8 cellular contexts compared by ENCODE assay signal in the genomic region with DNA sequence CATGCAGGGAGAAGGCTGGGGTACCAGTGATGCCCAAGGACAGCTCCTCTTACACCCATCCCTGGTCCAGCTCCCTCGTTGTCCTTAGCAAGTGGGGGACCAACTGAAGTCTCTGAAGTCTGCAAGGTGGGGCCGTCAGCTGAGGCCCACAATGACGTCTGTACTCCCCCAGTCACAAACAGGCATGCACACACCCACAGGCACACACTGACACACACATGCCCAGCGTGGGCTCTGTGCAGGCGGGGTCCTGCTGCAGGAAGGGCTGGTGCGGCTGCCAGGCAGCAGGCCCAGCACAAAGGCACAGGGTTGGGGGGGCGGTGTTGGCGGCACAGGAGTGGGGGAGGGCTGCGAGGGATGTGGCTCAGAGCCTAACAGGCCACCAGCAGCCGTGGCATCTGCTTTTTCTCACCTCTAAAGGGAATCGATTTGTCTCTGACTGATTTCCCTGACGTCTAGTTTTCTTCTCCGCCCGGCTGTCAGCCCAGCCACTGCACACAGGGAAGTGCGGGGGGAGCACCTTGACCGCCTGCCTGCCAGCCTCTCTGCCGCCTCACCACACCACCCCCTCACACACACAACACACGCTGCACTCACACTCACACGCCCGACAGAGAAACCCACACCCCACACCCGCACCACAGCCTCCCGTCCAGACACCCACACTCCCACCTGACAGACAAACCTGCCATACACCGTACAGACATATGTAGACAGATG. TPM values are rescaled to one million over a fixed set of nuclear protein-coding genes. Genes with fewer than 3 reads are reported as not detected.
DNase-seq lines count a peak whose midpoint lies in the region; ATAC-seq and TF ChIP-seq lines count a peak whose summit lies in the region.

No MANE protein-coding gene starts in this region.

- H3K4me3 Mint-ChIP-seq in WTC11 (no peak overlapping the region), endodermal cell (no peak overlapping the region), progenitor cell of endocrine pancreas (ENCODE audit: low read depth) (no peak overlapping the region)

- H3K36me3 ChIP-seq in H7 (replicated peaks; ENCODE audit: control insufficient read depth, insufficient read depth, low read length) (no peaks in the 10 kb centered on the region), endodermal cell (ENCODE audit: control insufficient read depth, insufficient read depth, low read length) (no peaks in the 10 kb centered on the region), PC-3 (ENCODE audit: low read depth, low read length) (no peaks in the 10 kb centered on the region)

- peak; percentile 73 for DNase-seq in H7
- no peak for DNase-seq in WTC11 (ENCODE audit: low spot score)
- DNase-seq in endodermal cell: peak; percentile 42
- DNase-seq in progenitor cell of endocrine pancreas (ENCODE audit: low spot score, unreplicated experiment): no peak
- no peak for DNase-seq in SW 1271 (lab: John Stamatoyannopoulos, UW)
- DNase-seq in PC-3: no peak
- DNase-seq in cerebellar cortex (ENCODE audit: low spot score): no peak

- no peaks in the 10 kb centered on the region for H3K9me2 ChIP-seq in PC-3 (replicated peaks; ENCODE audit: low read length)

- no TSS peak for BruUV-seq in PC-3 (replicated peaks; lab: Mats Ljungman, UMichigan)

- no peaks in the 10 kb centered on the region; the same call in none of the 2 replicates for H3K27me3 Mint-ChIP-seq in WTC11 (ENCODE audit: low read depth)
- peaks cover 4% of the 10 kb centered on the region for H3K27me3 Mint-ChIP-seq in endodermal cell (ENCODE audit: insufficient read depth)
- peaks cover 8% of the 10 kb centered on the region for H3K27me3 Mint-ChIP-seq in progenitor cell of endocrine pancreas

- H3K9me3 ChIP-seq in endodermal cell (ENCODE audit: control insufficient read depth, low read length) (no peaks in the 10 kb centered on the region), PC-3 (ENCODE audit: low read length) (no peaks in the 10 kb centered on the region)

- ATAC-seq in WTC11 (peak; percentile 14; the same call in 1 of the 2 replicates), GM19324 (IDR thresholded peaks at IDR 0.05; ENCODE audit: low FRiP score, unreplicated experiment) (no peak), PC-3 (no peak)

- intact Hi-C loops in PC-3 (cut with micrococcal nuclease): no loop called here

- H3K79me2 ChIP-seq in PC-3 (ENCODE audit: low read length): no peaks in the 10 kb centered on the region

- H3K4me2 ChIP-seq in PC-3 (ENCODE audit: low read length): no peak overlapping the region

- WGBS in endodermal cell (ENCODE audit: insufficient coverage in 1 of 2, insufficient read length in 1 of 2), 2 experiments: 66 to 79% methylated on average over 6 to 23 of the region's 23 CpGs

- no peaks in the 10 kb centered on the region for H3K9me3 Mint-ChIP-seq in WTC11
- H3K9me3 Mint-ChIP-seq in endodermal cell: no peaks in the 10 kb centered on the region
- no peaks in the 10 kb centered on the region for H3K9me3 Mint-ChIP-seq in progenitor cell of endocrine pancreas (ENCODE audit: low read depth)

- H3K27ac ChIP-seq in endodermal cell (ENCODE audit: low read depth, low read length) (peak overlapping the region; percentile 55), PC-3 (ENCODE audit: low read length) (no peak overlapping the region)

- H2AFZ ChIP-seq in PC-3 (ENCODE audit: low read length): no peak overlapping the region

- H3K27ac Mint-ChIP-seq in WTC11 (peak overlapping the region; percentile 6; the same call in 1 of the 2 replicates), endodermal cell (no peak overlapping the region), progenitor cell of endocrine pancreas (peak overlapping the region; percentile 15)

- no peaks in the 10 kb centered on the region; the same call in 1 of the 2 replicates for H3K27me3 ChIP-seq in H7 (ENCODE audit: control insufficient read depth, insufficient read depth, low read length)
- no peaks in the 10 kb centered on the region for H3K27me3 ChIP-seq in endodermal cell (ENCODE audit: control insufficient read depth, insufficient read depth, low read length, poor library complexity, severe bottlenecking)
- H3K27me3 ChIP-seq in PC-3 (ENCODE audit: low read length): peaks cover 8% of the 10 kb centered on the region

- TF ChIP-seq CTCF in WTC11 (IDR thresholded peaks at IDR 0.05) (no peak), endodermal cell (conservative IDR thresholded peaks at IDR 0.05) (no peak), progenitor cell of endocrine pancreas (IDR thresholded peaks at IDR 0.05; ENCODE audit: unreplicated experiment) (no peak), PC-3 (conservative IDR thresholded peaks at IDR 0.05; ENCODE audit: low read depth, low read length) (no peak)

- no peaks in the 10 kb centered on the region for H4K20me1 ChIP-seq in PC-3 (ENCODE audit: low read length)

- no peak overlapping the region for H3K9ac ChIP-seq in endodermal cell (ENCODE audit: extremely low read depth, low read length, poor library complexity, severe bottlenecking)
- H3K9ac ChIP-seq in PC-3 (ENCODE audit: low read length): no peak overlapping the region

- CTCF ChIA-PET in WTC11 (lab: Charles Lee) (no interaction called here), PC-3 (lab: Charles Lee) (no interaction called here)

- no peaks in the 10 kb centered on the region for H3K36me3 Mint-ChIP-seq in WTC11
- no peaks in the 10 kb centered on the region for H3K36me3 Mint-ChIP-seq in endodermal cell (ENCODE audit: low read depth)
- no peaks in the 10 kb centered on the region for H3K36me3 Mint-ChIP-seq in progenitor cell of endocrine pancreas (ENCODE audit: insufficient read depth)

- H3K4me1 ChIP-seq in endodermal cell (ENCODE audit: control insufficient read depth, insufficient read depth, low read length) (peaks cover 18% of the 10 kb centered on the region), PC-3 (ENCODE audit: insufficient read depth, low read length) (no peaks in the 10 kb centered on the region)

- POLR2A ChIA-PET in WTC11 (lab: Charles Lee) (no interaction called here), PC-3 (lab: Charles Lee; ENCODE audit: unreplicated experiment) (no interaction called here)

- no peaks in the 10 kb centered on the region for H3F3A ChIP-seq in PC-3 (ENCODE audit: low read length, unreplicated experiment)

- peaks cover 11% of the 10 kb centered on the region for H3K4me1 Mint-ChIP-seq in WTC11
- peaks cover 45% of the 10 kb centered on the region for H3K4me1 Mint-ChIP-seq in endodermal cell
- H3K4me1 Mint-ChIP-seq in progenitor cell of endocrine pancreas (ENCODE audit: low read depth): peaks cover 28% of the 10 kb centered on the region

- H3K4me3 ChIP-seq in H7 (ENCODE audit: insufficient read depth, low read depth, low read length) (no peak overlapping the region), endodermal cell (ENCODE audit: low read length) (no peak overlapping the region), PC-3 (ENCODE audit: low read length) (no peak overlapping the region)

TF ChIP-seq in WTC11, 78 proteins besides CTCF, POLR2A, EP300 and RAD21 (continues in another document):
- TF ChIP-seq GABPB1 (CRISPR knock-in tag; IDR thresholded peaks at IDR 0.05) (no peak), ZBTB43 (CRISPR knock-in tag; IDR thresholded peaks at IDR 0.05) (no peak), NFE2L1 (CRISPR knock-in tag; IDR thresholded peaks at IDR 0.05) (no peak)
- TF ChIP-seq, protein P1, sequence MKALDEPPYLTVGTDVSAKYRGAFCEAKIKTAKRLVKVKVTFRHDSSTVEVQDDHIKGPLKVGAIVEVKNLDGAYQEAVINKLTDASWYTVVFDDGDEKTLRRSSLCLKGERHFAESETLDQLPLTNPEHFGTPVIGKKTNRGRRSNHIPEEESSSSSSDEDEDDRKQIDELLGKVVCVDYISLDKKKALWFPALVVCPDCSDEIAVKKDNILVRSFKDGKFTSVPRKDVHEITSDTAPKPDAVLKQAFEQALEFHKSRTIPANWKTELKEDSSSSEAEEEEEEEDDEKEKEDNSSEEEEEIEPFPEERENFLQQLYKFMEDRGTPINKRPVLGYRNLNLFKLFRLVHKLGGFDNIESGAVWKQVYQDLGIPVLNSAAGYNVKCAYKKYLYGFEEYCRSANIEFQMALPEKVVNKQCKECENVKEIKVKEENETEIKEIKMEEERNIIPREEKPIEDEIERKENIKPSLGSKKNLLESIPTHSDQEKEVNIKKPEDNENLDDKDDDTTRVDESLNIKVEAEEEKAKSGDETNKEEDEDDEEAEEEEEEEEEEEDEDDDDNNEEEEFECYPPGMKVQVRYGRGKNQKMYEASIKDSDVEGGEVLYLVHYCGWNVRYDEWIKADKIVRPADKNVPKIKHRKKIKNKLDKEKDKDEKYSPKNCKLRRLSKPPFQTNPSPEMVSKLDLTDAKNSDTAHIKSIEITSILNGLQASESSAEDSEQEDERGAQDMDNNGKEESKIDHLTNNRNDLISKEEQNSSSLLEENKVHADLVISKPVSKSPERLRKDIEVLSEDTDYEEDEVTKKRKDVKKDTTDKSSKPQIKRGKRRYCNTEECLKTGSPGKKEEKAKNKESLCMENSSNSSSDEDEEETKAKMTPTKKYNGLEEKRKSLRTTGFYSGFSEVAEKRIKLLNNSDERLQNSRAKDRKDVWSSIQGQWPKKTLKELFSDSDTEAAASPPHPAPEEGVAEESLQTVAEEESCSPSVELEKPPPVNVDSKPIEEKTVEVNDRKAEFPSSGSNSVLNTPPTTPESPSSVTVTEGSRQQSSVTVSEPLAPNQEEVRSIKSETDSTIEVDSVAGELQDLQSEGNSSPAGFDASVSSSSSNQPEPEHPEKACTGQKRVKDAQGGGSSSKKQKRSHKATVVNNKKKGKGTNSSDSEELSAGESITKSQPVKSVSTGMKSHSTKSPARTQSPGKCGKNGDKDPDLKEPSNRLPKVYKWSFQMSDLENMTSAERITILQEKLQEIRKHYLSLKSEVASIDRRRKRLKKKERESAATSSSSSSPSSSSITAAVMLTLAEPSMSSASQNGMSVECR (CRISPR knock-in tag; IDR thresholded peaks at IDR 0.05; ENCODE audit: borderline replicate concordance): no peak

RNA-seq across cellular contexts. Expression of gene ZMIZ1, which starts 43.5 kb away (rescaled TPM):
- 20.4 and 27.2 TPM in 2 replicates for total RNA-seq in H7 (2014; rRNA removed; shearing (Covaris generic))
- total RNA-seq in WTC11 (2021) (34.3 to 44.4 TPM (median 35.2 TPM) in 3 replicates), endodermal cell (10 to 100 TPM; 65.3 to 67.5 TPM), progenitor cell of endocrine pancreas (81.6 and 85.2 TPM in 2 replicates), PC-3 (2014; rRNA removed) (55.4 and 84.2 TPM in 2 replicates)
- polyA plus RNA-seq in endodermal cell (2013, experiment 1 of 2): 77.5 TPM
- 68.6 TPM for polyA plus RNA-seq in endodermal cell (2013, experiment 2 of 2)

Comparison
In these comparisons a context has a peak if more than half of its experiments do, and no peak if none do; other contexts are left out.
1. DNase-seq: peak in H7 (single experiment) and endodermal cell (single experiment); none in WTC11 (single experiment), progenitor cell of endocrine pancreas (single experiment), SW 1271 (0 of 2), PC-3 (single experiment) and cerebellar cortex (single experiment).